Comparison of ENCODE assay signal across 1 cellular context in the genomic region with DNA sequence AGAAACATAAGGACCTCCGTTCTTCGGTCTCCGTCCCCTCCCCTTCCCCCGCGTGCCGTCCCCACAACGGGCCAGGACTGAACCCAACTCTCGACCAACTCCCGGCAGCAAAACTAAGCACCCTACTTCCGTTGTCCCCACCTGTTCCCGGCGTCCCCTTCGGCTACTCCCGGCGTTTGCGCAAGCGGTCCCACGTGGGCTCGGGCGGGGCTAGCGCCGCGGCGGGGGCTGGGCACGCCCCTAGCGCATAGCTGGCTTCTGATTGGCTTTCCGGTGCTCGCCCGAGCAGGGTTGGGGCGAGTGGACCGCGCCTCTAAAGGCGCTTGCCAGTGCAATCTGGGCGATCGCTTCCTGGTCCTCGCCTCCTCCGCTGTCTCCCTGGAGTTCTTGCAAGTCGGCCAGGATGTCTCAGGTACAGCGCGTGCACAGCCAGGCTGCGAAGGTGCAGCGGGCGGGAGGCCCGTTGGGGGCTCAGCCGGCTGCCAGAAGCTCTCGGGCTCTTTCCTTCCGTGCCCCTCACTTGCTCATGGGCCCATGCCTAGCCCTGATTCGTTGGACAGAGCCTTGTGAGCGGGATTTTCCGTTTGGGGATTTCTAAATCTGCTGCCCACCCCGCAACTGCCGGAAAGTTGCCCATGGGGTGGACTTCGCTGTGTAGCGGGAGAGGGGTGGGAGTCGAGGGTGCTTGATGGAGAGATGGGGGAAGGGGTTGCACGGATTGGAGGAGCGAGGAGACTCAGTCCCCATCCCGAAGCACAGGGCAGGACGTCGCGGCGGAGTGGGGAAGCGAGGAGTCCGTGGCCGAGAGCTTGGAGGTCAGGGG.
TF ChIP-seq lines count a peak whose summit lies in the region.

TSS of gene C2orf76 (minus strand) at position 186 of the 823 bp plus-strand sequence. CDS start 26,875 bp downstream, outside the sequence.
TSS of gene DBI (plus strand) at position 329 of the 823 bp plus-strand sequence. CDS start at position 404, 75 bp downstream.

TF ChIP-seq in HepG2, 621 proteins besides CTCF, POLR2A, EP300 and RAD21 (continued from another document and continues in another):
- TF ChIP-seq ZNF136 (CRISPR knock-in tag; IDR thresholded peaks at IDR 0.05; ENCODE audit: low read depth): peak; percentile 47; the same call in 1 of the 2 replicates
- TF ChIP-seq ZNF597 (CRISPR knock-in tag; IDR thresholded peaks at IDR 0.05): no peak
- peak; percentile 90; the same call in 1 of the 2 replicates for TF ChIP-seq ZNF589 (CRISPR knock-in tag; conservative IDR thresholded peaks at IDR 0.05)
- TF ChIP-seq ZFP41 (CRISPR knock-in tag; IDR thresholded peaks at IDR 0.05; ENCODE audit: borderline replicate concordance): no peak
- TF ChIP-seq SIX1 (CRISPR knock-in tag; IDR thresholded peaks at IDR 0.05; ENCODE audit: borderline replicate concordance): peak; percentile 48; the same call in 1 of the 2 replicates
- peak; percentile 50; the same call in 1 of the 2 replicates for TF ChIP-seq HNF4A (CRISPR knock-in tag; IDR thresholded peaks at IDR 0.05)
- TF ChIP-seq MED8 (CRISPR knock-in tag; IDR thresholded peaks at IDR 0.05; ENCODE audit: insufficient replicate concordance): no peak
- peak; percentile 44; the same call in 1 of the 2 replicates for TF ChIP-seq RFX5 (IDR thresholded peaks at IDR 0.05; ENCODE audit: low read depth, low read length)
- no peak for TF ChIP-seq SCMH1 (CRISPR knock-in tag; IDR thresholded peaks at IDR 0.05; ENCODE audit: borderline replicate concordance)
- TF ChIP-seq MIER3 (CRISPR knock-in tag; IDR thresholded peaks at IDR 0.05; ENCODE audit: borderline replicate concordance): peak; percentile 92
- TF ChIP-seq ETV6 (CRISPR knock-in tag; conservative IDR thresholded peaks at IDR 0.05): peak; percentile 90
- no peak for TF ChIP-seq ZBTB1 (CRISPR knock-in tag; IDR thresholded peaks at IDR 0.05; ENCODE audit: borderline replicate concordance)
- TF ChIP-seq ZNF460 (CRISPR knock-in tag; IDR thresholded peaks at IDR 0.05; ENCODE audit: borderline replicate concordance): peak; percentile 55; the same call in 1 of the 2 replicates
- peak; percentile 85 for TF ChIP-seq ZNF546 (CRISPR knock-in tag; conservative IDR thresholded peaks at IDR 0.05)
- TF ChIP-seq CHCHD3 (CRISPR knock-in tag; IDR thresholded peaks at IDR 0.05): no peak; the same call in 1 of the 2 replicates
- TF ChIP-seq, protein P1, sequence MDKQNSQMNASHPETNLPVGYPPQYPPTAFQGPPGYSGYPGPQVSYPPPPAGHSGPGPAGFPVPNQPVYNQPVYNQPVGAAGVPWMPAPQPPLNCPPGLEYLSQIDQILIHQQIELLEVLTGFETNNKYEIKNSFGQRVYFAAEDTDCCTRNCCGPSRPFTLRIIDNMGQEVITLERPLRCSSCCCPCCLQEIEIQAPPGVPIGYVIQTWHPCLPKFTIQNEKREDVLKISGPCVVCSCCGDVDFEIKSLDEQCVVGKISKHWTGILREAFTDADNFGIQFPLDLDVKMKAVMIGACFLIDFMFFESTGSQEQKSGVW (CRISPR knock-in tag; IDR thresholded peaks at IDR 0.05; ENCODE audit: borderline replicate concordance): no peak
- peak; percentile 66 for TF ChIP-seq SP2 (CRISPR knock-in tag; IDR thresholded peaks at IDR 0.05)
- TF ChIP-seq MAFF (IDR thresholded peaks at IDR 0.05; ENCODE audit: low read depth, low read length): no peak
- TF ChIP-seq, protein P2, sequence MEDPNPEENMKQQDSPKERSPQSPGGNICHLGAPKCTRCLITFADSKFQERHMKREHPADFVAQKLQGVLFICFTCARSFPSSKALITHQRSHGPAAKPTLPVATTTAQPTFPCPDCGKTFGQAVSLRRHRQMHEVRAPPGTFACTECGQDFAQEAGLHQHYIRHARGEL (CRISPR knock-in tag; IDR thresholded peaks at IDR 0.05): no peak
- TF ChIP-seq ZNF790 (CRISPR knock-in tag; IDR thresholded peaks at IDR 0.05; ENCODE audit: borderline replicate concordance): peak; percentile 89; the same call in 1 of the 2 replicates
- no peak; the same call in 1 of the 2 replicates for TF ChIP-seq SATB2 (CRISPR knock-in tag; IDR thresholded peaks at IDR 0.05)
- peak; percentile 98 for TF ChIP-seq HDAC1 (CRISPR knock-in tag; IDR thresholded peaks at IDR 0.05)
- TF ChIP-seq PRDM15 (CRISPR knock-in tag; IDR thresholded peaks at IDR 0.05): no peak
- peak; percentile 96 for TF ChIP-seq PHF21A (CRISPR knock-in tag; IDR thresholded peaks at IDR 0.05)
- TF ChIP-seq ZFP62 (CRISPR knock-in tag; IDR thresholded peaks at IDR 0.05): no peak
- no peak for TF ChIP-seq PAX8 (CRISPR knock-in tag; IDR thresholded peaks at IDR 0.05; ENCODE audit: borderline replicate concordance)
- TF ChIP-seq FOSL2 (CRISPR knock-in tag; IDR thresholded peaks at IDR 0.05): peak; percentile 77
- peak; percentile 87 for TF ChIP-seq RBM39 (IDR thresholded peaks at IDR 0.05; ENCODE audit: low read depth, low read length, poor library complexity, severe bottlenecking)
- TF ChIP-seq, protein P3, sequence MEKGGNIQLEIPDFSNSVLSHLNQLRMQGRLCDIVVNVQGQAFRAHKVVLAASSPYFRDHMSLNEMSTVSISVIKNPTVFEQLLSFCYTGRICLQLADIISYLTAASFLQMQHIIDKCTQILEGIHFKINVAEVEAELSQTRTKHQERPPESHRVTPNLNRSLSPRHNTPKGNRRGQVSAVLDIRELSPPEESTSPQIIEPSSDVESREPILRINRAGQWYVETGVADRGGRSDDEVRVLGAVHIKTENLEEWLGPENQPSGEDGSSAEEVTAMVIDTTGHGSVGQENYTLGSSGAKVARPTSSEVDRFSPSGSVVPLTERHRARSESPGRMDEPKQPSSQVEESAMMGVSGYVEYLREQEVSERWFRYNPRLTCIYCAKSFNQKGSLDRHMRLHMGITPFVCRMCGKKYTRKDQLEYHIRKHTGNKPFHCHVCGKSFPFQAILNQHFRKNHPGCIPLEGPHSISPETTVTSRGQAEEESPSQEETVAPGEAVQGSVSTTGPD (CRISPR knock-in tag; IDR thresholded peaks at IDR 0.05): no peak
- TF ChIP-seq ZNF737 (CRISPR knock-in tag; IDR thresholded peaks at IDR 0.05; ENCODE audit: borderline replicate concordance): peak; percentile 82; the same call in 1 of the 2 replicates
- peak; percentile 84; the same call in 1 of the 2 replicates for TF ChIP-seq ZNF850 (CRISPR knock-in tag; conservative IDR thresholded peaks at IDR 0.05)
- no peak; the same call in 1 of the 2 replicates for TF ChIP-seq HNRNPUL1 (IDR thresholded peaks at IDR 0.05; ENCODE audit: low read depth, low read length)
- peak; percentile 97 for TF ChIP-seq SALL1 (CRISPR knock-in tag; IDR thresholded peaks at IDR 0.05)
- peak; percentile 84 for TF ChIP-seq PITX1 (CRISPR knock-in tag; IDR thresholded peaks at IDR 0.05)
- TF ChIP-seq ZBTB7B (CRISPR knock-in tag; IDR thresholded peaks at IDR 0.05): no peak; the same call in 1 of the 2 replicates
- TF ChIP-seq ZBTB46 (CRISPR knock-in tag; IDR thresholded peaks at IDR 0.05; ENCODE audit: borderline replicate concordance): no peak
- TF ChIP-seq, protein P4, sequence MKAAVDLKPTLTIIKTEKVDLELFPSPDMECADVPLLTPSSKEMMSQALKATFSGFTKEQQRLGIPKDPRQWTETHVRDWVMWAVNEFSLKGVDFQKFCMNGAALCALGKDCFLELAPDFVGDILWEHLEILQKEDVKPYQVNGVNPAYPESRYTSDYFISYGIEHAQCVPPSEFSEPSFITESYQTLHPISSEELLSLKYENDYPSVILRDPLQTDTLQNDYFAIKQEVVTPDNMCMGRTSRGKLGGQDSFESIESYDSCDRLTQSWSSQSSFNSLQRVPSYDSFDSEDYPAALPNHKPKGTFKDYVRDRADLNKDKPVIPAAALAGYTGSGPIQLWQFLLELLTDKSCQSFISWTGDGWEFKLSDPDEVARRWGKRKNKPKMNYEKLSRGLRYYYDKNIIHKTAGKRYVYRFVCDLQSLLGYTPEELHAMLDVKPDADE (CRISPR knock-in tag; IDR thresholded peaks at IDR 0.05): no peak
- TF ChIP-seq ARNT2 (CRISPR knock-in tag; IDR thresholded peaks at IDR 0.05; ENCODE audit: low read depth): peak; percentile 95
- TF ChIP-seq ZNF615 (CRISPR knock-in tag; IDR thresholded peaks at IDR 0.05; ENCODE audit: borderline replicate concordance): no peak; the same call in 1 of the 2 replicates
- TF ChIP-seq, protein P5, sequence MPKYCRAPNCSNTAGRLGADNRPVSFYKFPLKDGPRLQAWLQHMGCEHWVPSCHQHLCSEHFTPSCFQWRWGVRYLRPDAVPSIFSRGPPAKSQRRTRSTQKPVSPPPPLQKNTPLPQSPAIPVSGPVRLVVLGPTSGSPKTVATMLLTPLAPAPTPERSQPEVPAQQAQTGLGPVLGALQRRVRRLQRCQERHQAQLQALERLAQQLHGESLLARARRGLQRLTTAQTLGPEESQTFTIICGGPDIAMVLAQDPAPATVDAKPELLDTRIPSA (CRISPR knock-in tag; IDR thresholded peaks at IDR 0.05; ENCODE audit: borderline replicate concordance): no peak; the same call in 1 of the 2 replicates
- no peak for TF ChIP-seq ADNP (CRISPR knock-in tag; IDR thresholded peaks at IDR 0.05)
- TF ChIP-seq ZMAT5 (CRISPR knock-in tag; IDR thresholded peaks at IDR 0.05; ENCODE audit: borderline replicate concordance, low read depth): no peak
- TF ChIP-seq JUNB (CRISPR knock-in tag; IDR thresholded peaks at IDR 0.05; ENCODE audit: borderline replicate concordance): no peak; the same call in none of the 2 replicates
- TF ChIP-seq ZNF570 (CRISPR knock-in tag; IDR thresholded peaks at IDR 0.05; ENCODE audit: borderline replicate concordance): no peak
- TF ChIP-seq MLLT10 (CRISPR knock-in tag; IDR thresholded peaks at IDR 0.05): no peak
- TF ChIP-seq MTA1 (CRISPR knock-in tag; IDR thresholded peaks at IDR 0.05; ENCODE audit: borderline replicate concordance): no peak
- TF ChIP-seq GRHL1 (CRISPR knock-in tag; conservative IDR thresholded peaks at IDR 0.05): no peak
- TF ChIP-seq IRX3 (CRISPR knock-in tag; IDR thresholded peaks at IDR 0.05; ENCODE audit: borderline replicate concordance, low read depth): 0 out of 2 replicates have a peak, but pooled peaks have one; percentile 78
- TF ChIP-seq KDM1A (CRISPR knock-in tag; IDR thresholded peaks at IDR 0.05): no peak
- peak; percentile 52; the same call in 1 of the 2 replicates for TF ChIP-seq ZNF878 (CRISPR knock-in tag; IDR thresholded peaks at IDR 0.05)
- peak; percentile 97 for TF ChIP-seq ZMYM4 (CRISPR knock-in tag; IDR thresholded peaks at IDR 0.05)
- peak; percentile 96; the same call in 2 of the 3 replicates for TF ChIP-seq MXI1 (IDR thresholded peaks at IDR 0.05; ENCODE audit: borderline replicate concordance, low read depth, low read length)
